In the genomic region with DNA sequence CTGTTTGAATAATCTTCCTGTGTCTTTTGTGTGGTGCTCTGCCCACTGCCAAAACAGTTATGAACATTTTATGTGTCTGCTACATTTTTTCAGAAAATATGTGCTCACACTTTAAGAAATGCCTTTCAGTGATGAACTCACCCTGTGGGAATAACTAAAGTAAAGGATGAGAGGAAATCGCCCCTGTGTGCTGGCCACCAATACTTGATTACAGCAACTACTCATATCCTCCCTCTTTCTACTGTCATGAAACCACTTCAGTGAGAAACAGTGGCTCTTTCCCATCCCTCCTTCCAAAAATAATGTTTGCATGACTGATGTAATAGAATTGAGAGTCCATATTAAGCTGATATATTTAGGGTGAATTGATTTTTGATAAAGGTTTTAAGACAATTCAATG, we compare ENCODE assay signal across 17 cellular contexts.
A peak's percentile ranks its signal among the peaks of the same experiment; 100 is the strongest.
DNase-seq lines count a peak whose midpoint lies in the region; TF ChIP-seq lines count a peak whose summit lies in the region.
"Had no signal": no experiment of that assay in that cellular context is flagged by ENCODE, and none has a peak within 500 bp of the region (broad histone marks: within the 10 kb centered on the region; RNA-seq: fewer than 3 reads in every experiment).

No MANE protein-coding gene starts in this region.

- no peak overlapping the region for H3K4me3 ChIP-seq in ACC112 (ENCODE audit: low read depth, low read length)
- no peak overlapping the region for H3K4me3 ChIP-seq in OCI-LY3 (ENCODE audit: low read length)
- H3K4me3 ChIP-seq in osteoblast (ENCODE audit: insufficient read depth, low read length), result no peak overlapping the region
- H3K4me3 ChIP-seq in colonic mucosa, result no peak overlapping the region

- no peaks in the 10 kb centered on the region for H3K9me3 ChIP-seq in OCI-LY3 (ENCODE audit: insufficient read depth, low read length)
- no peaks in the 10 kb centered on the region for H3K9me3 ChIP-seq in osteoblast (ENCODE audit: low read depth, low read length)
- H3K9me3 ChIP-seq in colonic mucosa, result no peaks in the 10 kb centered on the region

- H4K20me1 ChIP-seq in OCI-LY3 (ENCODE audit: insufficient read depth, low read length) (no peaks in the 10 kb centered on the region), osteoblast (ENCODE audit: insufficient read depth, low read length) (no peaks in the 10 kb centered on the region)

- H2AFZ ChIP-seq in ACC112 (ENCODE audit: low read length, unreplicated experiment) (no peak overlapping the region), OCI-LY3 (ENCODE audit: low read depth, low read length) (peak overlapping the region; percentile 32; the same call in 1 of the 2 replicates), osteoblast (ENCODE audit: low read length) (no peak overlapping the region)

- no peak overlapping the region for H3K9ac ChIP-seq in OCI-LY3 (ENCODE audit: low read length)
- no peak overlapping the region for H3K9ac ChIP-seq in colonic mucosa (ENCODE audit: low read depth in 2 of 2, low read length in 2 of 2)

- H3K36me3 ChIP-seq in ACC112 (ENCODE audit: insufficient read depth, low read length), result no peaks in the 10 kb centered on the region
- H3K36me3 ChIP-seq in OCI-LY3 (replicated peaks; ENCODE audit: low read depth, low read length), result no peaks in the 10 kb centered on the region
- no peaks in the 10 kb centered on the region for H3K36me3 ChIP-seq in osteoblast (ENCODE audit: insufficient read depth, low read length)
- H3K36me3 ChIP-seq in colonic mucosa, result no peaks in the 10 kb centered on the region

- intact Hi-C loops in colonic mucosa (cut with DNase I), result no loop called here

- H3K27ac ChIP-seq in ACC112 (ENCODE audit: low read depth, low read length) (peak overlapping the region; percentile 55), OCI-LY3 (ENCODE audit: low read length) (no peak overlapping the region), osteoblast (ENCODE audit: low read depth, low read length) (peak overlapping the region; percentile 48), colonic mucosa (no peak overlapping the region)
- H3K27ac ChIP-seq: HL-60 had no signal

- H3K4me2 ChIP-seq in OCI-LY3 (ENCODE audit: low read length), result no peak overlapping the region
- H3K4me2 ChIP-seq in osteoblast (ENCODE audit: insufficient read depth, low read length), result peak overlapping the region; percentile 4

- H3K4me1 ChIP-seq in ACC112 (ENCODE audit: control insufficient read depth, insufficient read depth, low read length, unreplicated experiment) (no peaks in the 10 kb centered on the region), OCI-LY3 (ENCODE audit: low read length) (no peaks in the 10 kb centered on the region), osteoblast (ENCODE audit: insufficient read depth, low read length) (no peaks in the 10 kb centered on the region), colonic mucosa (no peaks in the 10 kb centered on the region)

- TF ChIP-seq CTCF in OCI-LY3 (IDR thresholded peaks at IDR 0.05; ENCODE audit: low read depth, low read length), result no peak
- no peak for TF ChIP-seq CTCF in osteoblast (IDR thresholded peaks at IDR 0.05; ENCODE audit: extremely low read depth, low read depth, low read length)
- no peak for TF ChIP-seq CTCF in colonic mucosa (IDR thresholded peaks at IDR 0.05)

- H3K79me2 ChIP-seq in ACC112 (ENCODE audit: control insufficient read depth, insufficient read depth, low read length, unreplicated experiment) (no peaks in the 10 kb centered on the region), OCI-LY3 (ENCODE audit: low read length) (no peaks in the 10 kb centered on the region), osteoblast (ENCODE audit: insufficient read depth, low read length) (no peaks in the 10 kb centered on the region)

- DNase-seq in dermis microvascular lymphatic vessel endothelial cell (ENCODE audit: low read depth in 2 of 2) (peak; percentile 45 to 70), osteoblast (ENCODE audit: insufficient read length, low spot score, missing footprints) (no peak), colonic mucosa (no peak), NCI-H2171 (lab: John Stamatoyannopoulos, UW) (no peak), T1000 (lab: John Stamatoyannopoulos, UW) (no peak)
- no peak for DNase-seq in activated naive CD4-positive, alpha-beta T cell (lab: John Stamatoyannopoulos, UW)
- DNase-seq: 8988T, NCI-H1092 treated with DMSO at 0.1 percent for 48 hours, NCI-H1436 treated with DMSO at 0.1 percent for 48 hours, NCI-H187 treated with DMSO at 0.1 percent for 48 hours, NCI-H2107, NCI-H446, NCI-H526 treated with DMSO at 0.1 percent for 48 hours, SHP77 treated with DMSO at 0.1 percent for 48 hours had no signal

- H3K27me3 ChIP-seq in ACC112 (ENCODE audit: insufficient read depth, low read length) (no peaks in the 10 kb centered on the region), OCI-LY3 (ENCODE audit: low read depth, low read length) (no peaks in the 10 kb centered on the region), osteoblast (ENCODE audit: insufficient read depth, low read length) (no peaks in the 10 kb centered on the region), colonic mucosa (no peaks in the 10 kb centered on the region)

Comparison
In these comparisons a context has a peak if more than half of its experiments do, and no peak if none do; other contexts are left out.
1. H3K27ac ChIP-seq: peak in ACC112 (single experiment) and osteoblast (single experiment); none in OCI-LY3 (single experiment) and colonic mucosa (single experiment).
2. DNase-seq: peak in dermis microvascular lymphatic vessel endothelial cell (2 of 2); none in osteoblast (single experiment), colonic mucosa (single experiment), NCI-H2171 (single experiment), T1000 (single experiment) and activated naive CD4-positive, alpha-beta T cell (0 of 4).